Comparison of ENCODE assay signal across 8 cellular contexts in genomic region chr11:131694526-131695424, GRCh38.
DNase-seq lines count a peak whose midpoint lies in the region; ATAC-seq and TF ChIP-seq lines count a peak whose summit lies in the region.

No MANE protein-coding gene starts in this region.

- H3K36me3 ChIP-seq in A673 (ENCODE audit: insufficient read depth, low read length, poor library complexity, severe bottlenecking) = no peaks in the 10 kb centered on the region

- H3K4me1 ChIP-seq in A673 (ENCODE audit: insufficient read depth, low read length, poor library complexity, severe bottlenecking) = peaks cover 7% of the 10 kb centered on the region

- H3K9me3 Mint-ChIP-seq in WTC11 = no peaks in the 10 kb centered on the region
- no peaks in the 10 kb centered on the region for H3K9me3 Mint-ChIP-seq in chondrocyte (ENCODE audit: low read depth)

- H3K4me3 Mint-ChIP-seq in WTC11 (peak overlapping the region; percentile 38), chondrocyte (ENCODE audit: unreplicated experiment) (peak overlapping the region; percentile 34)

- H3K27ac Mint-ChIP-seq in WTC11 = no peak overlapping the region
- peak overlapping the region; percentile 74 for H3K27ac Mint-ChIP-seq in chondrocyte (ENCODE audit: unreplicated experiment)

- no TSS peak for BruUV-seq in A673 (replicated peaks; lab: Mats Ljungman, UMichigan)

- CTCF ChIA-PET in A673 (lab: Charles Lee) (interaction anchor here (0.7 to 1.4 kb wide), 4 partner anchors 207 to 1370 kb away, joined by 3 to 10 read pairs (median 4); no protein-coding TSS in a partner anchor), WTC11 (lab: Charles Lee) (interaction anchor here (0.5 to 3.8 kb wide), 101 partner anchors 9 to 1370 kb away, joined by 3 to 58 read pairs (median 4); no protein-coding TSS in a partner anchor)

- POLR2A ChIA-PET in A673 (lab: Charles Lee; ENCODE audit: low non-redundant PET) = no interaction called here
- POLR2A ChIA-PET in WTC11 (lab: Charles Lee) = interaction anchor here (0.9 kb wide), 1 partner anchor 210 kb away, joined by 3 read pairs; no protein-coding TSS in a partner anchor

- H3K27ac ChIP-seq in A673 (ENCODE audit: low read depth, low read length, poor library complexity, severe bottlenecking) = no peak overlapping the region

- H3K36me3 Mint-ChIP-seq in WTC11 = no peaks in the 10 kb centered on the region
- no peaks in the 10 kb centered on the region for H3K36me3 Mint-ChIP-seq in chondrocyte (ENCODE audit: low read depth)

- no peak overlapping the region for H3K4me3 ChIP-seq in A673 (ENCODE audit: low read depth, low read length, poor library complexity, severe bottlenecking)

- no peaks in the 10 kb centered on the region for H3K27me3 ChIP-seq in A673 (replicated peaks; ENCODE audit: insufficient read depth, low read depth, low read length, poor library complexity)

- H3K27me3 Mint-ChIP-seq in WTC11 (ENCODE audit: low read depth) (peaks cover 45% of the 10 kb centered on the region), chondrocyte (ENCODE audit: low read depth) (peaks cover 13% of the 10 kb centered on the region)

- DNase-seq in A673 (ENCODE audit: low spot score) = peak; percentile 87
- peak; percentile 83 for DNase-seq in NCI-H1105 (lab: John Stamatoyannopoulos, UW)
- DNase-seq in WTC11 (ENCODE audit: low spot score) = peak; percentile 92
- no peak for DNase-seq in chondrocyte (ENCODE audit: low spot score)
- peak; percentile 86 for DNase-seq in left lobe of liver (ENCODE audit: low spot score)
- peak; percentile 58 for DNase-seq in stimulated activated CD4-positive, alpha-beta T cell treated with anti-CD3 and anti-CD28 coated beads, Interleukin-4, amount 100 ng/mL, for 1 hour

- intact Hi-C loops in A673 (cut with micrococcal nuclease; ENCODE audit: unreplicated experiment) = loop anchor here (2.0 to 10.0 kb wide), 6 partner anchors 218 to 1368 kb away; no protein-coding TSS in a partner anchor

- TF ChIP-seq CTCF in A673 (conservative IDR thresholded peaks at IDR 0.05; ENCODE audit: low read depth, low read length) = peak; percentile 93
- peak; percentile 96 for TF ChIP-seq CTCF in WTC11 (IDR thresholded peaks at IDR 0.05)
- peak; percentile 97 for TF ChIP-seq CTCF in chondrocyte (IDR thresholded peaks at IDR 0.05)

- H3K9me3 ChIP-seq in A673 (ENCODE audit: low read depth, low read length, poor library complexity, severe bottlenecking) = no peaks in the 10 kb centered on the region

- peaks cover 9% of the 10 kb centered on the region for H3K4me1 Mint-ChIP-seq in WTC11
- H3K4me1 Mint-ChIP-seq in chondrocyte (ENCODE audit: low read depth) = peaks cover 12% of the 10 kb centered on the region

- peak; percentile 95 for ATAC-seq in GM18498 (IDR thresholded peaks at IDR 0.05; ENCODE audit: unreplicated experiment)
- ATAC-seq in HG02840 (IDR thresholded peaks at IDR 0.05; ENCODE audit: low FRiP score, unreplicated experiment) = peak; percentile 90
- ATAC-seq in WTC11 = peak; percentile 85
- ATAC-seq in left lobe of liver = peak; percentile 99

TF ChIP-seq in WTC11, 78 proteins besides CTCF, POLR2A, EP300 and RAD21 (continues in another document):
- no peak for TF ChIP-seq GABPB1 (CRISPR knock-in tag; IDR thresholded peaks at IDR 0.05)
- TF ChIP-seq, protein P1, sequence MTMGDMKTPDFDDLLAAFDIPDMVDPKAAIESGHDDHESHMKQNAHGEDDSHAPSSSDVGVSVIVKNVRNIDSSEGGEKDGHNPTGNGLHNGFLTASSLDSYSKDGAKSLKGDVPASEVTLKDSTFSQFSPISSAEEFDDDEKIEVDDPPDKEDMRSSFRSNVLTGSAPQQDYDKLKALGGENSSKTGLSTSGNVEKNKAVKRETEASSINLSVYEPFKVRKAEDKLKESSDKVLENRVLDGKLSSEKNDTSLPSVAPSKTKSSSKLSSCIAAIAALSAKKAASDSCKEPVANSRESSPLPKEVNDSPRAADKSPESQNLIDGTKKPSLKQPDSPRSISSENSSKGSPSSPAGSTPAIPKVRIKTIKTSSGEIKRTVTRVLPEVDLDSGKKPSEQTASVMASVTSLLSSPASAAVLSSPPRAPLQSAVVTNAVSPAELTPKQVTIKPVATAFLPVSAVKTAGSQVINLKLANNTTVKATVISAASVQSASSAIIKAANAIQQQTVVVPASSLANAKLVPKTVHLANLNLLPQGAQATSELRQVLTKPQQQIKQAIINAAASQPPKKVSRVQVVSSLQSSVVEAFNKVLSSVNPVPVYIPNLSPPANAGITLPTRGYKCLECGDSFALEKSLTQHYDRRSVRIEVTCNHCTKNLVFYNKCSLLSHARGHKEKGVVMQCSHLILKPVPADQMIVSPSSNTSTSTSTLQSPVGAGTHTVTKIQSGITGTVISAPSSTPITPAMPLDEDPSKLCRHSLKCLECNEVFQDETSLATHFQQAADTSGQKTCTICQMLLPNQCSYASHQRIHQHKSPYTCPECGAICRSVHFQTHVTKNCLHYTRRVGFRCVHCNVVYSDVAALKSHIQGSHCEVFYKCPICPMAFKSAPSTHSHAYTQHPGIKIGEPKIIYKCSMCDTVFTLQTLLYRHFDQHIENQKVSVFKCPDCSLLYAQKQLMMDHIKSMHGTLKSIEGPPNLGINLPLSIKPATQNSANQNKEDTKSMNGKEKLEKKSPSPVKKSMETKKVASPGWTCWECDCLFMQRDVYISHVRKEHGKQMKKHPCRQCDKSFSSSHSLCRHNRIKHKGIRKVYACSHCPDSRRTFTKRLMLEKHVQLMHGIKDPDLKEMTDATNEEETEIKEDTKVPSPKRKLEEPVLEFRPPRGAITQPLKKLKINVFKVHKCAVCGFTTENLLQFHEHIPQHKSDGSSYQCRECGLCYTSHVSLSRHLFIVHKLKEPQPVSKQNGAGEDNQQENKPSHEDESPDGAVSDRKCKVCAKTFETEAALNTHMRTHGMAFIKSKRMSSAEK (CRISPR knock-in tag; IDR thresholded peaks at IDR 0.05; ENCODE audit: borderline replicate concordance) = no peak
- no peak for TF ChIP-seq HMGA2 (CRISPR knock-in tag; IDR thresholded peaks at IDR 0.05)
- TF ChIP-seq NR3C1 (CRISPR knock-in tag; conservative IDR thresholded peaks at IDR 0.05; ENCODE audit: low read depth) = no peak
- TF ChIP-seq ARID4B (CRISPR knock-in tag; IDR thresholded peaks at IDR 0.05; ENCODE audit: borderline replicate concordance) = 0 out of 2 replicates have a peak, but pooled peaks have one; percentile 44
- no peak for TF ChIP-seq ELF4 (CRISPR knock-in tag; IDR thresholded peaks at IDR 0.05; ENCODE audit: low read depth)
- TF ChIP-seq, protein P2, sequence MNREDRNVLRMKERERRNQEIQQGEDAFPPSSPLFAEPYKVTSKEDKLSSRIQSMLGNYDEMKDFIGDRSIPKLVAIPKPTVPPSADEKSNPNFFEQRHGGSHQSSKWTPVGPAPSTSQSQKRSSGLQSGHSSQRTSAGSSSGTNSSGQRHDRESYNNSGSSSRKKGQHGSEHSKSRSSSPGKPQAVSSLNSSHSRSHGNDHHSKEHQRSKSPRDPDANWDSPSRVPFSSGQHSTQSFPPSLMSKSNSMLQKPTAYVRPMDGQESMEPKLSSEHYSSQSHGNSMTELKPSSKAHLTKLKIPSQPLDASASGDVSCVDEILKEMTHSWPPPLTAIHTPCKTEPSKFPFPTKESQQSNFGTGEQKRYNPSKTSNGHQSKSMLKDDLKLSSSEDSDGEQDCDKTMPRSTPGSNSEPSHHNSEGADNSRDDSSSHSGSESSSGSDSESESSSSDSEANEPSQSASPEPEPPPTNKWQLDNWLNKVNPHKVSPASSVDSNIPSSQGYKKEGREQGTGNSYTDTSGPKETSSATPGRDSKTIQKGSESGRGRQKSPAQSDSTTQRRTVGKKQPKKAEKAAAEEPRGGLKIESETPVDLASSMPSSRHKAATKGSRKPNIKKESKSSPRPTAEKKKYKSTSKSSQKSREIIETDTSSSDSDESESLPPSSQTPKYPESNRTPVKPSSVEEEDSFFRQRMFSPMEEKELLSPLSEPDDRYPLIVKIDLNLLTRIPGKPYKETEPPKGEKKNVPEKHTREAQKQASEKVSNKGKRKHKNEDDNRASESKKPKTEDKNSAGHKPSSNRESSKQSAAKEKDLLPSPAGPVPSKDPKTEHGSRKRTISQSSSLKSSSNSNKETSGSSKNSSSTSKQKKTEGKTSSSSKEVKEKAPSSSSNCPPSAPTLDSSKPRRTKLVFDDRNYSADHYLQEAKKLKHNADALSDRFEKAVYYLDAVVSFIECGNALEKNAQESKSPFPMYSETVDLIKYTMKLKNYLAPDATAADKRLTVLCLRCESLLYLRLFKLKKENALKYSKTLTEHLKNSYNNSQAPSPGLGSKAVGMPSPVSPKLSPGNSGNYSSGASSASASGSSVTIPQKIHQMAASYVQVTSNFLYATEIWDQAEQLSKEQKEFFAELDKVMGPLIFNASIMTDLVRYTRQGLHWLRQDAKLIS (CRISPR knock-in tag; IDR thresholded peaks at IDR 0.05; ENCODE audit: borderline replicate concordance) = no peak
